ENCODE assay signal across 1 cellular context in genomic region chr13:63024458-63024857, GRCh38.
TF ChIP-seq lines count a peak whose summit lies in the region.

No MANE protein-coding gene starts in this region.

TF ChIP-seq in SK-N-SH treated with all-trans-retinoic acid at 6 μM for 48 hours, 23 proteins besides CTCF, POLR2A, EP300 and RAD21 (continued from another document):
- 0 out of 2 replicates have a peak, but pooled peaks have one; percentile 63 for TF ChIP-seq TSHZ2 (CRISPR knock-in tag; IDR thresholded peaks at IDR 0.05)
